In the genomic region with DNA sequence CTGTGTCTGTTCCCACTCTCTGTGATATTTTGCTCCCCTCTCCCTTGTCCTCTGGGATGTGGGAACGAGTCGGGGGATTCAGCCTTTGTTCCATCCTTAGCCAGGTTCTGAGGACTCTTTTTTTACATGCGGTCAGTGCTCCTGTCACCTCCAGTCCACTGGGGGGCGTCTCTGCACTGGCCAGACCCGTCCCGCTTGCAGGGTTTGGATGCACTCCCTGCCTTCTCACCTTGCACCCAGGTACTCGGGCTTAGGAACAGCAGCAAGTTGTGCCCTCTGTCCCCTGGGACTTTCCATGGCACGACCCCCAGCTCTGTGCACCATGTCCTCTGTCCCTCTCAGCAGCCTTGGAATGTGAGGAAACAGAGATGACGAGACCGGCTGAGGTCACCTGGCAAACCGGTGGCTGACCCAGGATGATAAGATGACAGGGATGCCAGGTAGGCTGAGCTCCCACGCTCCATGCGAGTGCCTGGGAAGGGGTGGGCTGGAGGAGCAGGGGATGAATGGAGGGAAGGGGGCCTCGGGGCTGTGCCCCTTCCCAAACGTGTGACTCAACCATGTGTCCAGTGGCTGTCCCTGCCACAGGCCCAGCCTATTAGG, we compare ENCODE assay signal across 8 cellular contexts. TPM values are rescaled to one million over a fixed set of nuclear protein-coding genes. Genes with fewer than 3 reads are reported as not detected.
DNase-seq lines count a peak whose midpoint lies in the region; ATAC-seq and TF ChIP-seq lines count a peak whose summit lies in the region.

No MANE protein-coding gene starts in this region.

- peaks cover 0 to 8% (median 0%) of the 10 kb centered on the region in 4 donors for H3K4me1 ChIP-seq in Peyer's patch
- H3K4me1 ChIP-seq in right cardiac atrium (ENCODE audit: control insufficient read depth, insufficient read depth, low read length) = peaks cover 8% of the 10 kb centered on the region

- DNase-seq in AML-193 (lab: John Stamatoyannopoulos, UW) (peak; percentile 37 to 57), HEK293T (ENCODE audit: extremely low spot score) (peak; percentile 77), Peyer's patch (peak; percentile 24 to 87 (median 84)), right cardiac atrium (peak; percentile 63 to 85 (median 84)), NCI-H524 treated with DMSO at 0.1 percent for 48 hours (lab: John Stamatoyannopoulos, UW) (no peak)
- DNase-seq in activated naive CD4-positive, alpha-beta T cell treated with anti-CD3 and anti-CD28 coated beads, Interleukin-2, amount 50 U/mL, for 16 hours = peak; percentile 41
- peak; percentile 25 to 47 (median 46) for DNase-seq in stimulated activated CD4-positive, alpha-beta T cell treated with anti-CD3 and anti-CD28 coated beads, Interleukin-12 subunit alpha, Interleukin-12 subunit beta, amount 100 ng/mL, for 48 hours (ENCODE audit: low read depth in 2 of 3, low spot score in 1 of 3)

- TF ChIP-seq CTCF in Peyer's patch (IDR thresholded peaks at IDR 0.05) = peak; percentile 12 to 87 (median 66)

- 25% methylated on average over 15 of the region's 15 CpGs for WGBS in right cardiac atrium

- H3K9me3 ChIP-seq in Peyer's patch = no peaks in the 10 kb centered on the region
- H3K9me3 ChIP-seq in right cardiac atrium (ENCODE audit: control insufficient read depth, low read length) = no peaks in the 10 kb centered on the region

- CTCF ChIA-PET in HEK293T (lab: Yijun Ruan, JAX) = interaction anchor here (0.6 to 1.4 kb wide), 7 partner anchors 11 to 130 kb away, joined by 3 to 12 read pairs (median 3); no protein-coding TSS in a partner anchor

- H3K27ac ChIP-seq in Peyer's patch (no peak overlapping the region), right cardiac atrium (ENCODE audit: low read length) (no peak overlapping the region)

- intact Hi-C loops in right cardiac atrium (cut with DNase I) = loop anchor here in 3 of 4 donors (5.0 kb wide), 2 partner anchors 126 to 131 kb away; no protein-coding TSS in a partner anchor

- H3K4me3 ChIP-seq in Peyer's patch = no peak overlapping the region
- no peak overlapping the region for H3K4me3 ChIP-seq in right cardiac atrium (ENCODE audit: low read length)

- no peak for TF ChIP-seq POLR2A in Peyer's patch (IDR thresholded peaks at IDR 0.05)

- POLR2A ChIA-PET in HEK293T (lab: Yijun Ruan, JAX) = interaction anchor here (1.6 kb wide), 1 partner anchor 157 kb away, joined by 4 read pairs; no protein-coding TSS in a partner anchor

- ATAC-seq in right cardiac atrium (peak in 1 of 2 donors; percentile 55), HG03139 (IDR thresholded peaks at IDR 0.05; ENCODE audit: unreplicated experiment) (no peak)

- no peaks in the 10 kb centered on the region for H3K36me3 ChIP-seq in Peyer's patch

- H3K27me3 ChIP-seq in Peyer's patch (no peaks in the 10 kb centered on the region), right cardiac atrium (ENCODE audit: control insufficient read depth, insufficient read depth) (no peaks in the 10 kb centered on the region)

TF ChIP-seq in HEK293T, 16 proteins besides CTCF, POLR2A, EP300 and RAD21:
- TF ChIP-seq ZNF384 (IDR thresholded peaks at IDR 0.05) = peak; percentile 34; the same call in 1 of the 2 replicates
- TF ChIP-seq SUZ12 (IDR thresholded peaks at IDR 0.05) = no peak

RNA-seq across cellular contexts. Expression of gene FGD5, which starts 27.3 kb away (rescaled TPM):
- total RNA-seq in Peyer's patch (10 to 100 TPM in 3 of 4 donors, 1 to 10 TPM in 1; 8.6 to 65.2 (median 18.1) TPM), right cardiac atrium (10 to 100 TPM; 17.1 to 30.5 (median 21.2) TPM)
- 8.6 TPM for polyA plus RNA-seq in right cardiac atrium
